In genomic region chr14:75549169-75549568, GRCh38 we compare ENCODE assay signal across 1 cellular context.
A peak's percentile ranks its signal among the peaks of the same experiment; 100 is the strongest.
TF ChIP-seq lines count a peak whose summit lies in the region.

No MANE protein-coding gene starts in this region.

TF ChIP-seq in GM12878, 131 proteins besides CTCF, POLR2A, EP300 and RAD21 (continued from another document and continues in another):
- TF ChIP-seq, protein P1, sequence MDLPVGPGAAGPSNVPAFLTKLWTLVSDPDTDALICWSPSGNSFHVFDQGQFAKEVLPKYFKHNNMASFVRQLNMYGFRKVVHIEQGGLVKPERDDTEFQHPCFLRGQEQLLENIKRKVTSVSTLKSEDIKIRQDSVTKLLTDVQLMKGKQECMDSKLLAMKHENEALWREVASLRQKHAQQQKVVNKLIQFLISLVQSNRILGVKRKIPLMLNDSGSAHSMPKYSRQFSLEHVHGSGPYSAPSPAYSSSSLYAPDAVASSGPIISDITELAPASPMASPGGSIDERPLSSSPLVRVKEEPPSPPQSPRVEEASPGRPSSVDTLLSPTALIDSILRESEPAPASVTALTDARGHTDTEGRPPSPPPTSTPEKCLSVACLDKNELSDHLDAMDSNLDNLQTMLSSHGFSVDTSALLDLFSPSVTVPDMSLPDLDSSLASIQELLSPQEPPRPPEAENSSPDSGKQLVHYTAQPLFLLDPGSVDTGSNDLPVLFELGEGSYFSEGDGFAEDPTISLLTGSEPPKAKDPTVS (IDR thresholded peaks at IDR 0.05; ENCODE audit: low read depth, low read length), result no peak
- TF ChIP-seq MXI1 (IDR thresholded peaks at IDR 0.05; ENCODE audit: low read depth, low read length) (peak; percentile 50; the same call in 1 of the 2 replicates), NFXL1 (IDR thresholded peaks at IDR 0.05; ENCODE audit: borderline replicate concordance) (no peak), KLF5 (IDR thresholded peaks at IDR 0.05; ENCODE audit: partially characterized antibody) (no peak), POU2F2 (IDR thresholded peaks at IDR 0.05; ENCODE audit: borderline replicate concordance, low read depth, low read length) (no peak), NRF1 (conservative IDR thresholded peaks at IDR 0.05; ENCODE audit: low read depth, low read length) (no peak), ZNF207 (IDR thresholded peaks at IDR 0.05; ENCODE audit: borderline replicate concordance) (no peak), PAX8 (IDR thresholded peaks at IDR 0.05) (no peak), MEF2B (IDR thresholded peaks at IDR 0.05; ENCODE audit: partially characterized antibody, poor library complexity, severe bottlenecking) (no peak), SUZ12 (IDR thresholded peaks at IDR 0.05; ENCODE audit: unreplicated experiment) (no peak), PBX3 (IDR thresholded peaks at IDR 0.05; ENCODE audit: insufficient replicate concordance, low read depth, low read length) (no peak), CBX5 (IDR thresholded peaks at IDR 0.05; ENCODE audit: low read depth) (no peak), ZNF24 (IDR thresholded peaks at IDR 0.05) (no peak), SKIL (IDR thresholded peaks at IDR 0.05; ENCODE audit: low read depth, poor library complexity, severe bottlenecking) (no peak), CHD1 (IDR thresholded peaks at IDR 0.05; ENCODE audit: low read depth, low read length) (no peak), SRF (IDR thresholded peaks at IDR 0.05; ENCODE audit: low read depth in 2 of 2, low read length in 2 of 2) (0 out of 4 replicates have a peak, but pooled peaks of 1 of the 2 experiments have one; percentile 3), LARP7 (IDR thresholded peaks at IDR 0.05) (no peak), SMAD1 (IDR thresholded peaks at IDR 0.05; ENCODE audit: low read depth, partially characterized antibody) (no peak), ELK1 (IDR thresholded peaks at IDR 0.05; ENCODE audit: low read depth, low read length) (no peak), CUX1 (IDR thresholded peaks at IDR 0.05; ENCODE audit: insufficient replicate concordance, low read depth, low read length) (no peak), SP1 (IDR thresholded peaks at IDR 0.05; ENCODE audit: low read depth, low read length) (no peak), MTA2 (IDR thresholded peaks at IDR 0.05; ENCODE audit: low read depth) (0 out of 2 replicates have a peak, but pooled peaks have one; percentile 27), SPI1 (IDR thresholded peaks at IDR 0.05; ENCODE audit: borderline replicate concordance, insufficient read depth, low read depth, low read length) (peak; percentile 80), SMAD5 (IDR thresholded peaks at IDR 0.05; ENCODE audit: low read depth) (no peak), IRF5 (IDR thresholded peaks at IDR 0.05; ENCODE audit: borderline replicate concordance) (no peak), TBL1XR1 (IDR thresholded peaks at IDR 0.05; ENCODE audit: low read depth, low read length) (0 out of 2 replicates have a peak, but pooled peaks have one; percentile 22), BHLHE40 (IDR thresholded peaks at IDR 0.05; ENCODE audit: borderline replicate concordance in 1 of 2, low read depth in 2 of 2, low read length in 1 of 2) (peak; percentile 96 to 98), ZNF217 (IDR thresholded peaks at IDR 0.05) (no peak), ZNF687 (IDR thresholded peaks at IDR 0.05) (peak; percentile 51), HDAC2 (IDR thresholded peaks at IDR 0.05) (no peak), CREM (IDR thresholded peaks at IDR 0.05; ENCODE audit: low read depth) (no peak), SMARCA5 (IDR thresholded peaks at IDR 0.05) (no peak), ATF7 (IDR thresholded peaks at IDR 0.05; ENCODE audit: low read depth) (no peak), TAF1 (IDR thresholded peaks at IDR 0.05; ENCODE audit: borderline replicate concordance, low read depth, low read length) (no peak)
- TF ChIP-seq, protein P2, sequence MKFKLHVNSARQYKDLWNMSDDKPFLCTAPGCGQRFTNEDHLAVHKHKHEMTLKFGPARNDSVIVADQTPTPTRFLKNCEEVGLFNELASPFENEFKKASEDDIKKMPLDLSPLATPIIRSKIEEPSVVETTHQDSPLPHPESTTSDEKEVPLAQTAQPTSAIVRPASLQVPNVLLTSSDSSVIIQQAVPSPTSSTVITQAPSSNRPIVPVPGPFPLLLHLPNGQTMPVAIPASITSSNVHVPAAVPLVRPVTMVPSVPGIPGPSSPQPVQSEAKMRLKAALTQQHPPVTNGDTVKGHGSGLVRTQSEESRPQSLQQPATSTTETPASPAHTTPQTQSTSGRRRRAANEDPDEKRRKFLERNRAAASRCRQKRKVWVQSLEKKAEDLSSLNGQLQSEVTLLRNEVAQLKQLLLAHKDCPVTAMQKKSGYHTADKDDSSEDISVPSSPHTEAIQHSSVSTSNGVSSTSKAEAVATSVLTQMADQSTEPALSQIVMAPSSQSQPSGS (IDR thresholded peaks at IDR 0.05; ENCODE audit: low read length), result no peak; the same call in 1 of the 2 replicates
- TF ChIP-seq, protein P3, sequence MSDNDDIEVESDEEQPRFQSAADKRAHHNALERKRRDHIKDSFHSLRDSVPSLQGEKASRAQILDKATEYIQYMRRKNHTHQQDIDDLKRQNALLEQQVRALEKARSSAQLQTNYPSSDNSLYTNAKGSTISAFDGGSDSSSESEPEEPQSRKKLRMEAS (IDR thresholded peaks at IDR 0.05; ENCODE audit: low read depth, low read length), result peak; percentile 75
